22 cellular contexts compared by ENCODE assay signal in genomic region chr5:112697833-112698232, GRCh38.
"Had no signal": no experiment of that assay in that cellular context is flagged by ENCODE, and none has a peak within 500 bp of the region (broad histone marks: within the 10 kb centered on the region; RNA-seq: fewer than 3 reads in every experiment).

No MANE protein-coding gene starts in this region.

- DNase-seq: activated CD4-positive, alpha-beta T cell treated with anti-CD3 and anti-CD28 coated beads for 48 hours; activated CD4-positive, alpha-beta T cell treated with anti-CD3 and anti-CD28 coated beads, Interleukin-2, amount 50 U/mL, for 48 hours; activated CD4-positive, CD25-positive, alpha-beta regulatory T cell treated with anti-CD3 and anti-CD28 coated beads, Interleukin-2, amount 50 U/mL, for 72 hours; activated CD8-positive, alpha-beta memory T cell treated with anti-CD3 and anti-CD28 coated beads, Interleukin-2, amount 10 ng/mL, durations not matched to agents 7 days and 5 days; activated effector memory CD4-positive, alpha-beta T cell treated with Interleukin-2 at 50 U/mL for 16 hours; activated naive CD4-positive, alpha-beta T cell; activated T-cell treated with anti-CD3 and anti-CD28 coated beads, Interleukin-2, amount 50 U/mL, for 24 hours; amygdala; cerebellar nuclear complex; KG1; NCI-H1105 treated with DMSO at 0.1 percent for 48 hours; NCI-H146; NCI-H1930; NCI-H2107; NCI-H345; NCI-H510A; NCI-H526 treated with DMSO at 0.1 percent for 48 hours; SHP77; T-helper 17 cell; T-helper 9 cell had no signal

- FAIRE-seq: RCC 7860 had no signal

- ATAC-seq: activated CD8-positive, alpha-beta memory T cell treated with anti-CD3 and anti-CD28 coated beads, Interleukin-2, amount 10 ng/mL, durations not matched to agents 7 days and 5 days; T-helper 17 cell; WTC11 had no signal
